ENCODE assay signal across 22 cellular contexts in genomic region chr1:226648421-226648820, GRCh38.
"Had no signal": no experiment of that assay in that cellular context is flagged by ENCODE, and none has a peak within 500 bp of the region (broad histone marks: within the 10 kb centered on the region; RNA-seq: fewer than 3 reads in every experiment).

No MANE protein-coding gene starts in this region.

- DNase-seq: activated CD4-positive, alpha-beta T cell treated with anti-CD3 and anti-CD28 coated beads for 4 hours; activated CD8-positive, alpha-beta T cell treated with anti-CD3 and anti-CD28 coated beads for 36 hours; activated effector memory CD4-positive, alpha-beta T cell treated with Interleukin-2 at 50 U/mL for 16 hours; activated naive CD4-positive, alpha-beta T cell treated with anti-CD3 and anti-CD28 coated beads, Interleukin-2, amount 10 ng/mL, durations not matched to agents 7 days and 5 days; activated T-cell treated with anti-CD3 and anti-CD28 coated beads, Interleukin-2, amount 50 U/mL, for 1 hour; adrenal gland; cerebellar nuclear complex; cortex of kidney; effector CD4-positive, alpha-beta T cell; stimulated activated CD4-positive, alpha-beta T cell treated with anti-CD3 and anti-CD28 coated beads, Interleukin-4, amount 100 ng/mL, for 24 hours; T-helper 2 cell; transverse colon; uterus had no signal

- H3K9me3 Mint-ChIP-seq: activated CD8-positive, alpha-beta T cell treated with anti-CD3 and anti-CD28 coated beads for 36 hours; activated naive CD4-positive, alpha-beta T cell treated with anti-CD3 and anti-CD28 coated beads, Interleukin-2, amount 10 ng/mL, durations not matched to agents 7 days and 5 days; stimulated activated memory B cell treated with anti-CD40 and anti-IgM and Interleukin-4, amounts not matched to agents 10 μg/mL and 1 μg/mL and 100 μg/mL, for 72 hours had no signal

- H3K4me3 ChIP-seq: adrenal gland, breast epithelium, esophagus muscularis mucosa, gastroesophageal sphincter, heart left ventricle, left lung, ovary, right lobe of liver, smooth muscle cell, transverse colon, uterus had no signal

- H3K4me1 ChIP-seq: adrenal gland, right lobe of liver had no signal

- ATAC-seq: activated CD8-positive, alpha-beta T cell treated with anti-CD3 and anti-CD28 coated beads for 36 hours; gastroesophageal sphincter; heart left ventricle; left lung; right lobe of liver; stimulated activated memory B cell treated with anti-CD40 and anti-IgM and Interleukin-4, amounts not matched to agents 10 μg/mL and 1 μg/mL and 100 μg/mL, for 72 hours had no signal

- H3K27me3 Mint-ChIP-seq: activated CD8-positive, alpha-beta T cell treated with anti-CD3 and anti-CD28 coated beads for 36 hours; activated naive CD4-positive, alpha-beta T cell treated with anti-CD3 and anti-CD28 coated beads, Interleukin-2, amount 10 ng/mL, durations not matched to agents 7 days and 5 days; stimulated activated memory B cell treated with anti-CD40 and anti-IgM and Interleukin-4, amounts not matched to agents 10 μg/mL and 1 μg/mL and 100 μg/mL, for 72 hours had no signal

- H3K36me3 ChIP-seq: breast epithelium, ovary, right lobe of liver, uterus had no signal

- H3K27ac Mint-ChIP-seq: stimulated activated memory B cell treated with anti-CD40 and anti-IgM and Interleukin-4, amounts not matched to agents 10 μg/mL and 1 μg/mL and 100 μg/mL, for 72 hours had no signal

- H3K4me3 Mint-ChIP-seq: activated CD8-positive, alpha-beta T cell treated with anti-CD3 and anti-CD28 coated beads for 36 hours; activated naive CD4-positive, alpha-beta T cell treated with anti-CD3 and anti-CD28 coated beads, Interleukin-2, amount 10 ng/mL, durations not matched to agents 7 days and 5 days; stimulated activated memory B cell treated with anti-CD40 and anti-IgM and Interleukin-4, amounts not matched to agents 10 μg/mL and 1 μg/mL and 100 μg/mL, for 72 hours had no signal

- H3K27ac ChIP-seq: adrenal gland, breast epithelium, left lung, ovary, right lobe of liver, uterus had no signal

- H3K9me3 ChIP-seq: adrenal gland, breast epithelium, esophagus muscularis mucosa, gastroesophageal sphincter, heart left ventricle, left lung, ovary, right lobe of liver, transverse colon, uterus had no signal

- H3K27me3 ChIP-seq: adrenal gland, breast epithelium, esophagus muscularis mucosa, gastroesophageal sphincter, heart left ventricle, left lung, ovary, right lobe of liver, transverse colon, uterus had no signal
